ENCODE assay signal across 24 cellular contexts in genomic region chr12:110923692-110924334, GRCh38. TPM values are rescaled to one million over a fixed set of nuclear protein-coding genes. Genes with fewer than 3 reads are reported as not detected.
DNase-seq lines count a peak whose midpoint lies in the region; ATAC-seq, FAIRE-seq and TF ChIP-seq lines count a peak whose summit lies in the region.
"Had no signal": no experiment of that assay in that cellular context is flagged by ENCODE, and none has a peak within 500 bp of the region (broad histone marks: within the 10 kb centered on the region; RNA-seq: fewer than 3 reads in every experiment).

No MANE protein-coding gene starts in this region.

- H3K27ac ChIP-seq in heart right ventricle (no peak overlapping the region), H1 (ENCODE audit: low read depth, low read length) (no peak overlapping the region), spleen (no peak overlapping the region), WERI-Rb-1 (no peak overlapping the region)
- H3K27ac ChIP-seq: 22Rv1, BLaER1, C4-2B, GM23248 had no signal

- no peak overlapping the region for H3K23ac ChIP-seq in H1 (ENCODE audit: insufficient read length)

- H4K8ac ChIP-seq in H1 (ENCODE audit: extremely low read depth, insufficient read depth, low read length): no peak overlapping the region

- H3K56ac ChIP-seq in H1 (replicated peaks; ENCODE audit: insufficient read length, low read depth, low read length): no peak overlapping the region

- no peak overlapping the region for H3K9ac ChIP-seq in H1 (replicated peaks in 1 of 4; ENCODE audit: extremely low read depth in 1 of 4, low read depth in 3 of 4, low read length in 3 of 4)
- H3K9ac ChIP-seq: BLaER1, GM23248 had no signal

- FAIRE-seq in H1 (lab: Jason Lieb, UNC): no peak
- FAIRE-seq: A204.1, G401.6, GM12892, GM19239 had no signal

- no peak overlapping the region for H4K91ac ChIP-seq in H1 (replicated peaks; ENCODE audit: insufficient read length, low read length)

- no peak for TF ChIP-seq EP300 in H1 (IDR thresholded peaks at IDR 0.05; ENCODE audit: borderline replicate concordance in 1 of 2, low read depth in 2 of 2, low read length in 2 of 2)

- POLR2A ChIA-PET in H1 (lab: Charles Lee; ENCODE audit: partially characterized antibody): interaction anchor here (1.0 to 1.1 kb wide), 2 partner anchors 10 to 25 kb away, joined by 3 read pairs; no protein-coding TSS in a partner anchor

- TF ChIP-seq POLR2A in H1 (IDR thresholded peaks at IDR 0.05; ENCODE audit: control extremely low read depth in 1 of 2, low read depth in 2 of 2, low read length in 2 of 2) (no peak), spleen (IDR thresholded peaks at IDR 0.05) (no peak)

- DNase-seq in cardiac septum (ENCODE audit: low spot score) (peak; percentile 61), heart right ventricle (no peak), H1 (ENCODE audit: low read depth in 1 of 2, low spot score in 2 of 2) (no peak), spleen (peak; percentile 58), nucleus accumbens (lab: John Stamatoyannopoulos, UW) (no peak), WERI-Rb-1 (no peak)
- no peak for DNase-seq in stimulated activated CD4-positive, alpha-beta T cell treated with anti-CD3 and anti-CD28 coated beads, Interleukin-2, amount 100 ng/mL, for 48 hours
- DNase-seq: Caco-2; CD4-positive, CD25-positive, alpha-beta regulatory T cell; CD8-positive, alpha-beta T cell; DMS153; DND-41; GM23248; H9 had no signal

- H4K5ac ChIP-seq in H1 (ENCODE audit: insufficient read length, low read depth, low read length): no peak overlapping the region

- H3K4ac ChIP-seq in H1 (replicated peaks; ENCODE audit: insufficient read length, low read depth, low read length): no peak overlapping the region

- H3K9me3 ChIP-seq in heart right ventricle (no peaks in the 10 kb centered on the region), H1 (ENCODE audit: insufficient read depth in 2 of 2, low read depth in 1 of 2, low read length in 1 of 2) (no peaks in the 10 kb centered on the region), spleen (no peaks in the 10 kb centered on the region), WERI-Rb-1 (ENCODE audit: severe bottlenecking) (no peaks in the 10 kb centered on the region)
- H3K9me3 ChIP-seq: BLaER1, Caco-2 had no signal

- no peak overlapping the region for H2BK120ac ChIP-seq in H1 (replicated peaks; ENCODE audit: low read depth, low read length)

- H3K4me1 ChIP-seq in heart right ventricle (peaks cover 0 to 45% (median 5%) of the 10 kb centered on the region in 9 donors), H1 (replicated peaks in 1 of 4; ENCODE audit: control insufficient read depth in 3 of 4, insufficient read depth in 4 of 4, low read length in 3 of 4) (peaks cover 0 to 15% (median 5%) of the 10 kb centered on the region in 4 experiments; a peak in 4 of 7 replicates), spleen (no peaks in the 10 kb centered on the region)
- H3K4me1 ChIP-seq: BLaER1, Caco-2 had no signal

- no peak overlapping the region for H2BK15ac ChIP-seq in H1 (ENCODE audit: low read length)

- H3K27me3 ChIP-seq in heart right ventricle (peaks cover 0 to 15% (median 6%) of the 10 kb centered on the region in 7 donors), H1 (replicated peaks in 1 of 4; ENCODE audit: control insufficient read depth in 3 of 4, extremely low read depth in 1 of 4, insufficient read depth in 3 of 4, low read length in 3 of 4) (no peaks in the 10 kb centered on the region), spleen (replicated peaks in 1 of 7) (peaks cover 0 to 16% (median 0%) of the 10 kb centered on the region in 7 donors), WERI-Rb-1 (ENCODE audit: insufficient read depth, low read depth, severe bottlenecking) (no peaks in the 10 kb centered on the region)
- H3K27me3 ChIP-seq: BLaER1 had no signal

- H3K4me3 ChIP-seq in heart right ventricle (no peak overlapping the region), H1 (ENCODE audit: extremely low read depth in 1 of 4, insufficient read depth in 2 of 4, low read depth in 3 of 4, low read length in 4 of 4) (no peak overlapping the region), spleen (no peak overlapping the region), WERI-Rb-1 (ENCODE audit: low read depth, low read length) (no peak overlapping the region)
- H3K4me3 ChIP-seq: BLaER1, GM23248 had no signal

- 87 to 89% methylated on average over 9 of the region's 9 CpGs for WGBS in heart right ventricle, 2 donors
- WGBS in H1 (ENCODE audit: extremely low coverage in 1 of 2, insufficient coverage in 1 of 2, insufficient read length in 1 of 2, insufficient replicate concordance in 2 of 2, low coverage in 1 of 2, low lambda C conversion rate in 2 of 2, missing lambda C conversion rate in 1 of 2), 2 experiments: 89% methylated on average over 9 of the region's 9 CpGs; no CpG with 5 or more reads in 1 of the 2 experiments
- 85 to 93% (median 90%) methylated on average over 8 to 9 of the region's 9 CpGs for WGBS in spleen, 5 donors

- CTCF ChIA-PET in H1 (lab: Charles Lee; ENCODE audit: partially characterized antibody): interaction anchor here (0.5 to 1.9 kb wide), 4 partner anchors 14 to 113 kb away, joined by 3 to 5 read pairs (median 4); no protein-coding TSS in a partner anchor

- no peak for TF ChIP-seq RAD21 in H1 (IDR thresholded peaks at IDR 0.05 in 1 of 2, conservative IDR thresholded peaks at IDR 0.05 in 1 of 2; ENCODE audit: low read depth in 2 of 2, low read length in 2 of 2)

- H2BK5ac ChIP-seq in H1 (ENCODE audit: low read depth, low read length): no peak overlapping the region

- H3K79me2 ChIP-seq in H1 (ENCODE audit: control insufficient read depth in 1 of 2, insufficient read depth in 2 of 2, low read length in 2 of 2): no peaks in the 10 kb centered on the region

- H3K23me2 ChIP-seq in H1 (ENCODE audit: low read depth, low read length): no peaks in the 10 kb centered on the region

- intact Hi-C loops in cardiac septum (cut with DNase I): no loop called here
- intact Hi-C loops in heart right ventricle (cut with DNase I): no loop called here
- intact Hi-C loops in spleen (cut with DNase I; ENCODE audit: low total_unique reads): no loop called here

- no peaks in the 10 kb centered on the region for H4K20me1 ChIP-seq in H1 (replicated peaks in 1 of 2; ENCODE audit: control insufficient read depth in 1 of 2, insufficient read depth in 2 of 2, low read length in 2 of 2)
- H4K20me1 ChIP-seq: BLaER1 had no signal

- H3K36me3 ChIP-seq in heart right ventricle: peaks cover 0 to 5% (median 0%) of the 10 kb centered on the region in 9 donors
- H3K36me3 ChIP-seq in H1 (ENCODE audit: control insufficient read depth in 2 of 4, insufficient read depth in 4 of 4, low read length in 3 of 4): no peaks in the 10 kb centered on the region
- H3K36me3 ChIP-seq in spleen: no peaks in the 10 kb centered on the region
- no peaks in the 10 kb centered on the region for H3K36me3 ChIP-seq in WERI-Rb-1
- H3K36me3 ChIP-seq: BLaER1 had no signal

- no peak for ATAC-seq in heart right ventricle
- ATAC-seq: CD8-positive, alpha-beta T cell; HCT116 had no signal

- H2BK20ac ChIP-seq in H1 (ENCODE audit: low read length): no peak overlapping the region

- no peak for TF ChIP-seq CTCF in heart right ventricle (IDR thresholded peaks at IDR 0.05)
- TF ChIP-seq CTCF in H1 (IDR thresholded peaks at IDR 0.05; ENCODE audit: control extremely low read depth in 1 of 3, insufficient read depth in 1 of 3, low read depth in 1 of 3, low read length in 3 of 3): no peak
- TF ChIP-seq CTCF in spleen (IDR thresholded peaks at IDR 0.05 in 8 of 11, conservative IDR thresholded peaks at IDR 0.05 in 3 of 11): no peak
- TF ChIP-seq CTCF in WERI-Rb-1 (IDR thresholded peaks at IDR 0.05; ENCODE audit: low read depth, low read length): no peak

- H2AFZ ChIP-seq in H1 (ENCODE audit: low read length): no peak overlapping the region
- H2AFZ ChIP-seq: GM23248 had no signal

- H3K14ac ChIP-seq in H1 (ENCODE audit: insufficient read length): no peak overlapping the region

- no peak overlapping the region for H3K18ac ChIP-seq in H1 (ENCODE audit: extremely low read depth, low read length)

- H2BK12ac ChIP-seq in H1 (ENCODE audit: low read depth, low read length): peak overlapping the region; percentile 83

- H2AK5ac ChIP-seq in H1 (ENCODE audit: low read depth, low read length): no peak overlapping the region

- no peak overlapping the region for H3K4me2 ChIP-seq in H1 (ENCODE audit: insufficient read depth in 1 of 2, low read depth in 2 of 2, low read length in 2 of 2)
- H3K4me2 ChIP-seq: BLaER1 had no signal

- no peaks in the 10 kb centered on the region for H3K79me1 ChIP-seq in H1 (ENCODE audit: low read depth, low read length)

TF ChIP-seq in H1, 55 proteins besides CTCF, POLR2A, EP300 and RAD21 (continues in another document):
- TF ChIP-seq CHD1 (IDR thresholded peaks at IDR 0.05; ENCODE audit: low read depth, low read length): no peak
- no peak for TF ChIP-seq NANOG (IDR thresholded peaks at IDR 0.05; ENCODE audit: insufficient read depth, low read depth, low read length, poor library complexity, severe bottlenecking)
- no peak for TF ChIP-seq CEBPB (IDR thresholded peaks at IDR 0.05; ENCODE audit: low read depth, low read length)
- TF ChIP-seq MAFK (IDR thresholded peaks at IDR 0.05; ENCODE audit: low read depth, low read length): no peak
- no peak for TF ChIP-seq BRCA1 (IDR thresholded peaks at IDR 0.05; ENCODE audit: low read depth, low read length)
- TF ChIP-seq EGR1 (IDR thresholded peaks at IDR 0.05; ENCODE audit: borderline replicate concordance, low read depth, low read length): no peak
- no peak for TF ChIP-seq YY1 (IDR thresholded peaks at IDR 0.05; ENCODE audit: low read depth, low read length)
- TF ChIP-seq FOSL1 (IDR thresholded peaks at IDR 0.05; ENCODE audit: insufficient read depth, low read depth, low read length): no peak
- no peak for TF ChIP-seq RNF2 (IDR thresholded peaks at IDR 0.05; ENCODE audit: borderline replicate concordance, low read depth, low read length, missing control alignments, poor library complexity, severe bottlenecking)
- TF ChIP-seq CBX8 (IDR thresholded peaks at IDR 0.05; ENCODE audit: borderline replicate concordance, low read depth, low read length): no peak
- TF ChIP-seq RXRA (IDR thresholded peaks at IDR 0.05; ENCODE audit: insufficient read depth, low read depth, low read length): no peak

RNA-seq across cellular contexts. Expression of gene MYL2, which starts 3.4 kb away (rescaled TPM):
- total RNA-seq in cardiac septum (24,495 TPM), heart right ventricle (over 10,000 TPM; 10,671 to 56,186 (median 34,210) TPM), spleen (not detected)
- polyA plus RNA-seq in heart right ventricle (over 10,000 TPM in 1 of 2 donors, 1,000 to 10,000 TPM in 1; 9,270 to 14,204 TPM), H1 (2011; rRNA removed) (not detected in 2 replicates), spleen (1 to 10 TPM; 1.2 to 8.5 (median 1.3) TPM)
- total RNA-seq in H1 (2021; fragmentation: NEBNext Ultra II Directional; extraction: Animal tissue kit (Norgen Biotek cat#: 25700)): not detected in 2 replicates
- not detected for polyA plus RNA-seq in H1 (2011; cell fraction: cytosol; rRNA removed)
- not detected for polyA plus RNA-seq in H1 (2011; cell fraction: nucleus; rRNA removed)
- polyA plus RNA-seq in H1 (2012, experiment 1 of 2): not detected in 4 replicates
- not detected for polyA plus RNA-seq in H1 (2012, experiment 2 of 2)
- 0.26 TPM for polyA plus RNA-seq in H1 (2013, experiment 1 of 2)
- polyA plus RNA-seq in H1 (2013, experiment 2 of 2): 0.18 TPM
- not detected in 2 replicates for polyA minus RNA-seq in H1 (2011; rRNA and poly(A)+ RNA removed)
- polyA minus RNA-seq in H1 (2011; cell fraction: cytosol; rRNA and poly(A)+ RNA removed): not detected
- not detected for polyA minus RNA-seq in H1 (2011; cell fraction: nucleus; rRNA and poly(A)+ RNA removed)
- total RNA-seq: Caco-2; CD4-positive, CD25-positive, alpha-beta regulatory T cell; CD8-positive, alpha-beta T cell; GM23248; H4; H9 had no signal
- polyA plus RNA-seq: AG04450; CD4-positive, CD25-positive, alpha-beta regulatory T cell; GM23248 had no signal

Comparison
In these comparisons a context has a peak if more than half of its experiments do, and no peak if none do; other contexts are left out.
1. DNase-seq: peak in cardiac septum (single experiment) and spleen (single experiment); none in heart right ventricle (0 of 2), H1 (0 of 2), stimulated activated CD4-positive, alpha-beta T cell treated with anti-CD3 and anti-CD28 coated beads, Interleukin-2, amount 100 ng/mL, for 48 hours (0 of 2), nucleus accumbens (0 of 56) and WERI-Rb-1 (single experiment).
2. RNA of gene MYL2, which starts 3.4 kb away (total RNA-seq): 10,671 to 56,186 TPM in heart right ventricle and 24,495 TPM in cardiac septum (single experiment); not detected in H1 and not detected in spleen; every median in the first group is over 1,000 times any median in the second.